ENCODE assay signal across 20 cellular contexts in the genomic region with DNA sequence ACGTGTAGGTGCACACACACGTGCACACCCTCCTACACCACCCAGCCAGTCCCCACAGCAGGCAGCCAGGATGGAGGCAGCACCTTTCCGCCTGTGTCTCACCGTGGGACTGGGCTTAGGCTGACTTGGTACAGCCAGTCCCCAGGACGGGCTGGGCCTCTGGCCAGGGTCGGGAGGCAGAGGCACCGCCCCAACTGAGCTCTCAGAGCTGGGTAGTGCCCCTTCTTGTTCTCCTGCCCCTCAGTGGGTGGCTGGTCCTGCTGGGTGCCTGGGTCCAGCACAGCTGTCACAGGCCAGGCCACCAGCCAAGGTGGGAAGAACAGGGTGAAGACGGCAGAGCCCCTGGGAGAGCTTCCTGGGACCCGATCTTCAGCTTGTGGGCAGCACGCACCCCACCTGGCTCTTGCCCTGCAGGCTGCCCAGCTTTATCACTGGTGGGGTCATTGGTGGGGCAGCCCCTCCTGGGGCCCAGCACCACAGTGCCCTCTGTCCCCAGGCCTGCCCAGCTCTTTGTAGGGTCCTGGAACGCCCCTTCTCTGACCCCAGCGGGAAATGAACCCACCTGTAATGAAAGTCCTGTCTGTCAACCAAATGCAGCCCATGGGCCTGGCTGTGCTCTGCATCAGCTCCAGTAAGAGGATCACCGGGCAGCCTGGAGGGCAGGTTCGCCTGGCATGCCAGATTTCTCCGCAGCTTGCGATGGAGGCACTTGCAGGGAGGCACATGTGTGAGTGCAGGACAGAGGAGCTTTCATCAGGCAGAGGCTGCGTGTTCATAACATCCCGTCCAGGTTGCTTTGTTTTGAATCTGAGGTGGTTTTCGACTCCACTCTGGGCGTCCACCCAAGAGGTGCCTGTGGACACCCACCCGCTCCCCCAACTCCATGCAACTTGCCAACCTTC. TPM values are rescaled to one million over a fixed set of nuclear protein-coding genes. Genes with fewer than 3 reads are reported as not detected.
DNase-seq lines count a peak whose midpoint lies in the region; ATAC-seq and TF ChIP-seq lines count a peak whose summit lies in the region.
"Had no signal": no experiment of that assay in that cellular context is flagged by ENCODE, and none has a peak within 500 bp of the region (broad histone marks: within the 10 kb centered on the region; RNA-seq: fewer than 3 reads in every experiment).

No MANE protein-coding gene starts in this region.

- ATAC-seq in activated naive CD8-positive, alpha-beta T cell treated with anti-CD3 and anti-CD28 coated beads, Interleukin-2, amount 10 ng/mL, durations not matched to agents 7 days and 5 days (ENCODE audit: low read depth): peak; percentile 9
- peak; percentile 15 to 31 for ATAC-seq in lower lobe of right lung
- peak; percentile 8 to 12 for ATAC-seq in upper lobe of left lung (ENCODE audit: low FRiP score in 2 of 2)
- no peak for ATAC-seq in activated CD4-positive, CD25-positive, alpha-beta regulatory T cell treated with anti-CD3 and anti-CD28 coated beads, Interleukin-2, amount 50 U/mL, for 24 hours

- H3K4me1 ChIP-seq in lower lobe of right lung (no peaks in the 10 kb centered on the region), upper lobe of left lung (no peaks in the 10 kb centered on the region), breast epithelium (no peaks in the 10 kb centered on the region), MM.1S (ENCODE audit: low read length) (no peaks in the 10 kb centered on the region)

- WGBS in upper lobe of left lung, 2 donors: 89 to 97% methylated on average over 7 to 21 of the region's 21 CpGs

- no peak overlapping the region for H3K27ac Mint-ChIP-seq in activated naive CD8-positive, alpha-beta T cell treated with anti-CD3 and anti-CD28 coated beads, Interleukin-2, amount 10 ng/mL, durations not matched to agents 7 days and 5 days
- H3K27ac Mint-ChIP-seq in activated naive CD8-positive, alpha-beta T cell treated with anti-CD3 and anti-CD28 coated beads for 36 hours: no peak overlapping the region
- H3K27ac Mint-ChIP-seq: activated CD4-positive, alpha-beta memory T cell treated with anti-CD3 and anti-CD28 coated beads for 36 hours; dendritic cell treated with granulocyte-macrophage colony-stimulating factor and Interleukin-4, amounts not matched to agents 40 ng/mL and 50 ng/mL, for 4 days; T-helper 1 cell treated with Interleukin-12 subunit alpha and Interleukin-12 subunit beta and Interleukin-4 antibody, amounts not matched to agents 30 μg/mL and 1 μg/mL, for 36 hours had no signal

- H3F3A ChIP-seq in MM.1S (ENCODE audit: insufficient read depth, low read length): no peaks in the 10 kb centered on the region

- peaks cover 5% of the 10 kb centered on the region for H3K36me3 Mint-ChIP-seq in activated naive CD8-positive, alpha-beta T cell treated with anti-CD3 and anti-CD28 coated beads, Interleukin-2, amount 10 ng/mL, durations not matched to agents 7 days and 5 days
- peaks cover 7% of the 10 kb centered on the region for H3K36me3 Mint-ChIP-seq in activated naive CD8-positive, alpha-beta T cell treated with anti-CD3 and anti-CD28 coated beads for 36 hours

- H3K36me3 ChIP-seq in lower lobe of right lung: peaks cover 33% of the 10 kb centered on the region
- peaks cover 0 to 36% (median 20%) of the 10 kb centered on the region in 4 donors for H3K36me3 ChIP-seq in upper lobe of left lung
- no peaks in the 10 kb centered on the region for H3K36me3 ChIP-seq in breast epithelium
- H3K36me3 ChIP-seq in MM.1S (replicated peaks; ENCODE audit: insufficient read depth, low read length): no peaks in the 10 kb centered on the region; the same call in 1 of the 2 replicates

- POLR2A ChIA-PET in activated naive CD8-positive, alpha-beta T cell treated with anti-CD3 and anti-CD28 coated beads, Interleukin-2, amount 10 ng/mL, durations not matched to agents 7 days and 5 days (lab: Charles Lee): interaction anchor here (0.8 to 1.0 kb wide), 4 partner anchors 9 to 14 kb away, joined by 3 to 4 read pairs (median 3); a partner anchor contains a TSS

- TF ChIP-seq CTCF in lower lobe of right lung (IDR thresholded peaks at IDR 0.05) (no peak), upper lobe of left lung (IDR thresholded peaks at IDR 0.05) (no peak), breast epithelium (IDR thresholded peaks at IDR 0.05) (no peak), MM.1S (IDR thresholded peaks at IDR 0.05; ENCODE audit: low read length) (no peak)

- TF ChIP-seq POLR2A in upper lobe of left lung (IDR thresholded peaks at IDR 0.05) (no peak), breast epithelium (IDR thresholded peaks at IDR 0.05) (no peak)

- no peak overlapping the region for H3K4me3 Mint-ChIP-seq in activated naive CD8-positive, alpha-beta T cell treated with anti-CD3 and anti-CD28 coated beads, Interleukin-2, amount 10 ng/mL, durations not matched to agents 7 days and 5 days
- no peak overlapping the region for H3K4me3 Mint-ChIP-seq in activated naive CD8-positive, alpha-beta T cell treated with anti-CD3 and anti-CD28 coated beads for 36 hours
- H3K4me3 Mint-ChIP-seq: activated CD4-positive, alpha-beta memory T cell treated with anti-CD3 and anti-CD28 coated beads for 36 hours; dendritic cell treated with granulocyte-macrophage colony-stimulating factor and Interleukin-4, amounts not matched to agents 40 ng/mL and 50 ng/mL, for 4 days; T-helper 1 cell treated with Interleukin-12 subunit alpha and Interleukin-12 subunit beta and Interleukin-4 antibody, amounts not matched to agents 30 μg/mL and 1 μg/mL, for 36 hours had no signal

- H3K9me2 ChIP-seq in MM.1S (replicated peaks; ENCODE audit: insufficient read depth, low read length): no peaks in the 10 kb centered on the region

- H3K79me2 ChIP-seq in MM.1S (ENCODE audit: low read length): peaks cover 15% of the 10 kb centered on the region

- H3K9me3 ChIP-seq in lower lobe of right lung (no peaks in the 10 kb centered on the region), upper lobe of left lung (no peaks in the 10 kb centered on the region), breast epithelium (no peaks in the 10 kb centered on the region), MM.1S (replicated peaks; ENCODE audit: insufficient read depth, low read length) (no peaks in the 10 kb centered on the region)

- no peak overlapping the region for H2AFZ ChIP-seq in MM.1S (ENCODE audit: low read length)

- no peak overlapping the region for H3K4me2 ChIP-seq in MM.1S (ENCODE audit: low read depth, low read length)

- DNase-seq in activated naive CD8-positive, alpha-beta T cell treated with anti-CD3 and anti-CD28 coated beads, Interleukin-2, amount 10 ng/mL, durations not matched to agents 7 days and 5 days: no peak
- no peak for DNase-seq in activated naive CD8-positive, alpha-beta T cell treated with anti-CD3 and anti-CD28 coated beads for 36 hours
- DNase-seq in lower lobe of right lung (no peak), upper lobe of left lung (no peak), breast epithelium (ENCODE audit: low spot score in 2 of 2) (no peak), MM.1S (no peak)
- DNase-seq: activated CD4-positive, alpha-beta memory T cell treated with anti-CD3 and anti-CD28 coated beads for 36 hours; foreskin fibroblast; GDM1; mammary epithelial cell; NCI-H1105; NCI-H2081; NCI-H510A; SHP77 treated with DMSO at 0.1 percent for 48 hours had no signal

- no peaks in the 10 kb centered on the region for H3K9me3 Mint-ChIP-seq in activated naive CD8-positive, alpha-beta T cell treated with anti-CD3 and anti-CD28 coated beads, Interleukin-2, amount 10 ng/mL, durations not matched to agents 7 days and 5 days
- H3K9me3 Mint-ChIP-seq in activated naive CD8-positive, alpha-beta T cell treated with anti-CD3 and anti-CD28 coated beads for 36 hours: no peaks in the 10 kb centered on the region
- H3K9me3 Mint-ChIP-seq: activated CD4-positive, alpha-beta memory T cell treated with anti-CD3 and anti-CD28 coated beads for 36 hours; dendritic cell treated with granulocyte-macrophage colony-stimulating factor and Interleukin-4, amounts not matched to agents 40 ng/mL and 50 ng/mL, for 4 days; T-helper 1 cell treated with Interleukin-12 subunit alpha and Interleukin-12 subunit beta and Interleukin-4 antibody, amounts not matched to agents 30 μg/mL and 1 μg/mL, for 36 hours had no signal

- no peak overlapping the region for H3K4me3 ChIP-seq in lower lobe of right lung
- H3K4me3 ChIP-seq in upper lobe of left lung: no peak overlapping the region
- no peak overlapping the region for H3K4me3 ChIP-seq in breast epithelium
- no peak overlapping the region for H3K4me3 ChIP-seq in MM.1S (ENCODE audit: low read length)

- no peak overlapping the region for H3K9ac ChIP-seq in MM.1S (ENCODE audit: low read length)

- no peaks in the 10 kb centered on the region for H3K27me3 Mint-ChIP-seq in activated naive CD8-positive, alpha-beta T cell treated with anti-CD3 and anti-CD28 coated beads, Interleukin-2, amount 10 ng/mL, durations not matched to agents 7 days and 5 days
- no peaks in the 10 kb centered on the region for H3K27me3 Mint-ChIP-seq in activated naive CD8-positive, alpha-beta T cell treated with anti-CD3 and anti-CD28 coated beads for 36 hours
- H3K27me3 Mint-ChIP-seq: activated CD4-positive, alpha-beta memory T cell treated with anti-CD3 and anti-CD28 coated beads for 36 hours; dendritic cell treated with granulocyte-macrophage colony-stimulating factor and Interleukin-4, amounts not matched to agents 40 ng/mL and 50 ng/mL, for 4 days had no signal

- no peaks in the 10 kb centered on the region for H3K4me1 Mint-ChIP-seq in activated naive CD8-positive, alpha-beta T cell treated with anti-CD3 and anti-CD28 coated beads, Interleukin-2, amount 10 ng/mL, durations not matched to agents 7 days and 5 days
- H3K4me1 Mint-ChIP-seq in activated naive CD8-positive, alpha-beta T cell treated with anti-CD3 and anti-CD28 coated beads for 36 hours: no peaks in the 10 kb centered on the region

- intact Hi-C loops in lower lobe of right lung (cut with DNase I) (no loop called here), breast epithelium (cut with DNase I; ENCODE audit: low total_unique reads) (no loop called here)

- H3K27ac ChIP-seq in lower lobe of right lung (no peak overlapping the region), upper lobe of left lung (no peak overlapping the region), breast epithelium (no peak overlapping the region), MM.1S (ENCODE audit: low read length) (no peak overlapping the region)
- H3K27ac ChIP-seq: C4-2B, VCaP had no signal

- H3K27me3 ChIP-seq in lower lobe of right lung (ENCODE audit: low read depth) (no peaks in the 10 kb centered on the region), upper lobe of left lung (no peaks in the 10 kb centered on the region), breast epithelium (no peaks in the 10 kb centered on the region), MM.1S (replicated peaks; ENCODE audit: insufficient read depth, low read length) (no peaks in the 10 kb centered on the region)

- no peak for TF ChIP-seq EP300 in upper lobe of left lung (IDR thresholded peaks at IDR 0.05)

- no peaks in the 10 kb centered on the region for H4K20me1 ChIP-seq in MM.1S (ENCODE audit: insufficient read depth, low read length)

RNA-seq across cellular contexts. Expression of a gene that starts 14.7 kb away (rescaled TPM):
- total RNA-seq in activated naive CD8-positive, alpha-beta T cell treated with anti-CD3 and anti-CD28 coated beads, Interleukin-2, amount 10 ng/mL, durations not matched to agents 7 days and 5 days: 10 to 100 TPM; 51.7 to 53.3 TPM
- total RNA-seq in activated naive CD8-positive, alpha-beta T cell treated with anti-CD3 and anti-CD28 coated beads for 36 hours: 10 to 100 TPM; 89.7 to 89.8 TPM
- 30.9 TPM for polyA plus RNA-seq in PFSK-1 (2012; ENCODE audit: insufficient read length, low read depth)
- 6.9 TPM for total RNA-seq in lower lobe of right lung
- total RNA-seq in upper lobe of left lung: 10 to 100 TPM in 1 of 6 donors, 1 to 10 TPM in 4, under 1 TPM in 1; 0.89 to 10.3 (median 6.6) TPM
- total RNA-seq in breast epithelium: 10 to 100 TPM in 2 of 3 donors, 1 to 10 TPM in 1; 5.1 to 10.4 (median 10.2) TPM

RNA-seq across cellular contexts. Expression of a gene that starts 20.6 kb away (rescaled TPM):
- total RNA-seq in activated naive CD8-positive, alpha-beta T cell treated with anti-CD3 and anti-CD28 coated beads, Interleukin-2, amount 10 ng/mL, durations not matched to agents 7 days and 5 days: 1 to 10 TPM; 1.2 TPM
- 1 to 10 TPM; 1.5 to 1.9 TPM for total RNA-seq in activated naive CD8-positive, alpha-beta T cell treated with anti-CD3 and anti-CD28 coated beads for 36 hours
- 3.4 TPM for polyA plus RNA-seq in PFSK-1 (2012; ENCODE audit: insufficient read length, low read depth)
- total RNA-seq in lower lobe of right lung: 10.5 TPM
- 10 to 100 TPM; 11.1 to 44.0 (median 13.3) TPM for total RNA-seq in upper lobe of left lung
- total RNA-seq in breast epithelium: 10 to 100 TPM in 1 of 3 donors, 1 to 10 TPM in 2; 4.5 to 17.0 (median 8.8) TPM

RNA-seq across cellular contexts. Expression of a gene that starts 28.0 kb away (rescaled TPM):
- total RNA-seq in activated naive CD8-positive, alpha-beta T cell treated with anti-CD3 and anti-CD28 coated beads, Interleukin-2, amount 10 ng/mL, durations not matched to agents 7 days and 5 days: under 1 TPM; 0.06 TPM
- under 1 TPM in 1 of 2 experiments, not detected in 1; 0.02 TPM for total RNA-seq in activated naive CD8-positive, alpha-beta T cell treated with anti-CD3 and anti-CD28 coated beads for 36 hours
- polyA plus RNA-seq in PFSK-1 (2012; ENCODE audit: insufficient read length, low read depth): 3.8 TPM
- total RNA-seq in lower lobe of right lung (10.8 TPM), upper lobe of left lung (10 to 100 TPM in 4 of 6 donors, 1 to 10 TPM in 2; 4.3 to 48.0 (median 12.9) TPM), breast epithelium (10 to 100 TPM; 15.1 to 46.7 (median 19.3) TPM)

RNA-seq across cellular contexts. Expression of a gene that starts 59.0 kb away (rescaled TPM):
- total RNA-seq in activated naive CD8-positive, alpha-beta T cell treated with anti-CD3 and anti-CD28 coated beads, Interleukin-2, amount 10 ng/mL, durations not matched to agents 7 days and 5 days: 10 to 100 TPM; 43.5 to 46.6 TPM
- total RNA-seq in activated naive CD8-positive, alpha-beta T cell treated with anti-CD3 and anti-CD28 coated beads for 36 hours: 10 to 100 TPM; 23.9 to 24.1 TPM
- 0.25 TPM for polyA plus RNA-seq in PFSK-1 (2012; ENCODE audit: insufficient read length, low read depth)
- total RNA-seq in lower lobe of right lung (7.2 TPM), upper lobe of left lung (10 to 100 TPM in 1 of 6 donors, 1 to 10 TPM in 5; 3.0 to 14.7 (median 7.0) TPM), breast epithelium (1 to 10 TPM; 1.3 to 2.9 (median 1.8) TPM)
- polyA plus RNA-seq: mammary epithelial cell had no signal

Comparison
In these comparisons a context has a peak if more than half of its experiments do, and no peak if none do; other contexts are left out.
1. ATAC-seq: peak in activated naive CD8-positive, alpha-beta T cell treated with anti-CD3 and anti-CD28 coated beads, Interleukin-2, amount 10 ng/mL, durations not matched to agents 7 days and 5 days (single experiment), lower lobe of right lung (2 of 2) and upper lobe of left lung (2 of 2); none in activated CD4-positive, CD25-positive, alpha-beta regulatory T cell treated with anti-CD3 and anti-CD28 coated beads, Interleukin-2, amount 50 U/mL, for 24 hours (0 of 2).
2. RNA of a gene that starts 28.0 kb away (total RNA-seq): 15.1 to 46.7 TPM in breast epithelium, 4.3 to 48.0 TPM in upper lobe of left lung and 10.8 TPM in lower lobe of right lung (single experiment); 0.06 TPM in activated naive CD8-positive, alpha-beta T cell treated with anti-CD3 and anti-CD28 coated beads, Interleukin-2, amount 10 ng/mL, durations not matched to agents 7 days and 5 days and 0.02 TPM in activated naive CD8-positive, alpha-beta T cell treated with anti-CD3 and anti-CD28 coated beads for 36 hours; every median in the first group is over 4 times any median in the second.